ENCODE assay signal across 15 cellular contexts in the genomic region with DNA sequence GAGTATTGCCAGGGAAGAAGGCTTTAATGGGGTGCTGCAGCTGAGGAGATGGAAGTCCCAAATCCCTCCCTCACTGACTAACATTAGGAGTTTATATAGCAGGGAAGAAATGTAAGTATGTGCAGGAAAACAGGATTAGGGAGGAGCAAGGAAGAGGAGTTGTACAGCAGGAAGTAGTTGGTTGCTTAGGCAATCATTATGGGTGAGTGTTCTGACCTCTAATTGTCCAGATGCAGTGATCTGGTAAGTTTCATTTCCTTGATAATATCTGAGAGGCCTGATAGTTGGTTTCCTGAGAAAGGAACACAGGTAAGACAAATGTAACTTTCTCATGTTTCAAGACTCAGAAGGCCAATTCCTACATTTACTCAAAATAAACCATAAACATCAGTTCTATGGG.
DNase-seq lines count a peak whose midpoint lies in the region; FAIRE-seq and TF ChIP-seq lines count a peak whose summit lies in the region.
"Had no signal": no experiment of that assay in that cellular context is flagged by ENCODE, and none has a peak within 500 bp of the region (broad histone marks: within the 10 kb centered on the region; RNA-seq: fewer than 3 reads in every experiment).

No MANE protein-coding gene starts in this region.

- H3K9me2 ChIP-seq in GM23248 (ENCODE audit: insufficient read depth): no peaks in the 10 kb centered on the region

- no peak overlapping the region for H4K8ac ChIP-seq in neuronal stem cell (ENCODE audit: low read depth, low read length)

- no peak for TF ChIP-seq POLR2A in NB4 (IDR thresholded peaks at IDR 0.05; ENCODE audit: extremely low read depth, insufficient read length)

- H2AFZ ChIP-seq in GM23248 (peak overlapping the region; percentile 38), neuronal stem cell (ENCODE audit: low read length) (peak overlapping the region; percentile 33)
- H2AFZ ChIP-seq: neural progenitor cell had no signal

- H2AK5ac ChIP-seq in neuronal stem cell (ENCODE audit: low read depth, low read length): no peak overlapping the region

- no peaks in the 10 kb centered on the region for H3K79me2 ChIP-seq in GM23248 (ENCODE audit: insufficient read depth)

- FAIRE-seq in small intestine (lab: Jason Lieb, UNC): no peak
- FAIRE-seq: H1 had no signal

- DNase-seq in GM23248 (peak; percentile 9), NB4 (ENCODE audit: low read depth) (peak; percentile 9), epithelial cell of prostate (ENCODE audit: low read depth, low spot score) (peak; percentile 82), neuronal stem cell (ENCODE audit: low spot score) (no peak), small intestine (no peak), GM13976 (ENCODE audit: low spot score) (no peak), DMS114 treated with DMSO at 0.1 percent for 48 hours (lab: John Stamatoyannopoulos, UW; ENCODE audit: unreplicated experiment) (no peak), DMS153 (lab: John Stamatoyannopoulos, UW) (no peak)
- DNase-seq: activated CD4-positive, CD25-positive, alpha-beta regulatory T cell; activated CD8-positive, alpha-beta memory T cell treated with anti-CD3 and anti-CD28 coated beads, Interleukin-2, amount 50 U/mL, for 48 hours; right lobe of liver; stimulated activated CD4-positive, alpha-beta T cell treated with anti-CD3 and anti-CD28 coated beads, Interleukin-4, amount 100 ng/mL, for 24 hours had no signal

- H3K4ac ChIP-seq in neuronal stem cell (ENCODE audit: low read length): no peak overlapping the region

- H3K4me1 ChIP-seq in GM23248 (ENCODE audit: insufficient read depth) (no peaks in the 10 kb centered on the region), neuronal stem cell (ENCODE audit: control insufficient read depth in 2 of 2, insufficient read depth in 1 of 2, low read depth in 1 of 2, low read length in 2 of 2) (peaks cover 3% of the 10 kb centered on the region in 2 donors), small intestine (ENCODE audit: control insufficient read depth in 2 of 2, insufficient read depth in 1 of 2, low read depth in 1 of 2, low read length in 1 of 2) (no peaks in the 10 kb centered on the region)
- H3K4me1 ChIP-seq: neural progenitor cell, right lobe of liver, vagina had no signal

- no peak overlapping the region for H3K4me3 ChIP-seq in GM23248
- H3K4me3 ChIP-seq in NB4 (ENCODE audit: low read depth, low read length): no peak overlapping the region
- H3K4me3 ChIP-seq in neuronal stem cell (ENCODE audit: low read length in 2 of 2): no peak overlapping the region
- no peak overlapping the region for H3K4me3 ChIP-seq in small intestine (ENCODE audit: low read depth in 1 of 2, low read length in 2 of 2)
- H3K4me3 ChIP-seq: neural progenitor cell, right lobe of liver, vagina had no signal

- no peaks in the 10 kb centered on the region for H3K9me3 ChIP-seq in GM23248 (ENCODE audit: low read depth)
- H3K9me3 ChIP-seq in neuronal stem cell (replicated peaks in 1 of 2; ENCODE audit: control insufficient read depth in 2 of 2, insufficient read depth in 1 of 2, low read depth in 1 of 2, low read length in 2 of 2): no peaks in the 10 kb centered on the region
- H3K9me3 ChIP-seq in small intestine (ENCODE audit: control insufficient read depth, low read depth): no peaks in the 10 kb centered on the region
- H3K9me3 ChIP-seq: right lobe of liver, vagina had no signal

- no peak overlapping the region for H3K27ac ChIP-seq in GM23248
- H3K27ac ChIP-seq in epithelial cell of prostate: peak overlapping the region; percentile 73
- no peak overlapping the region for H3K27ac ChIP-seq in neuronal stem cell (replicated peaks; ENCODE audit: low read length)
- H3K27ac ChIP-seq in small intestine (ENCODE audit: low read depth in 1 of 2, low read length in 1 of 2): no peak overlapping the region
- H3K27ac ChIP-seq: neural progenitor cell, right lobe of liver, vagina had no signal

- H3K9ac ChIP-seq in GM23248 (no peak overlapping the region), neuronal stem cell (ENCODE audit: low read depth, low read length, poor library complexity) (no peak overlapping the region)
- H3K9ac ChIP-seq: neural progenitor cell had no signal

- H3F3A ChIP-seq in GM23248 (ENCODE audit: insufficient read depth): no peaks in the 10 kb centered on the region

- in situ Hi-C loops in GM23248 (cut with MboI) (no loop called here), GM13976 (cut with MboI; ENCODE audit: low sequenced_read_pairs, unreplicated experiment) (no loop called here)

- H3K27me3 ChIP-seq in GM23248 (replicated peaks; ENCODE audit: insufficient read depth): no peaks in the 10 kb centered on the region
- no peaks in the 10 kb centered on the region for H3K27me3 ChIP-seq in neuronal stem cell (ENCODE audit: control insufficient read depth in 3 of 3, insufficient read depth in 3 of 3, low read depth in 1 of 3, low read length in 3 of 3)
- H3K27me3 ChIP-seq in small intestine (ENCODE audit: control insufficient read depth in 2 of 2, insufficient read depth in 2 of 2, low read length in 2 of 2): no peaks in the 10 kb centered on the region
- H3K27me3 ChIP-seq: neural progenitor cell, right lobe of liver, vagina had no signal

- no peak overlapping the region for H2BK120ac ChIP-seq in neuronal stem cell (ENCODE audit: low read depth, low read length)

- no peaks in the 10 kb centered on the region for H3K79me1 ChIP-seq in neuronal stem cell (ENCODE audit: low read depth, low read length)

- H3K36me3 ChIP-seq in GM23248 (ENCODE audit: low read depth) (no peaks in the 10 kb centered on the region), neuronal stem cell (replicated peaks in 1 of 2; ENCODE audit: control insufficient read depth in 2 of 2, insufficient read depth in 2 of 2, low read length in 2 of 2) (no peaks in the 10 kb centered on the region), small intestine (ENCODE audit: control insufficient read depth in 2 of 2, insufficient read depth in 2 of 2, low read length in 2 of 2) (no peaks in the 10 kb centered on the region)
- H3K36me3 ChIP-seq: neural progenitor cell, right lobe of liver, vagina had no signal

- H2BK5ac ChIP-seq in neuronal stem cell (ENCODE audit: low read length): no peak overlapping the region

- H2BK12ac ChIP-seq in neuronal stem cell (ENCODE audit: low read length): no peak overlapping the region

- no peaks in the 10 kb centered on the region for H4K20me1 ChIP-seq in GM23248 (ENCODE audit: insufficient read depth)

- no peak overlapping the region for H2BK15ac ChIP-seq in neuronal stem cell (ENCODE audit: low read length)

- H3K4me2 ChIP-seq in GM23248 (ENCODE audit: unreplicated experiment): no peak overlapping the region
- H3K4me2 ChIP-seq in neuronal stem cell (ENCODE audit: insufficient read depth, low read length, poor library complexity, severe bottlenecking): no peak overlapping the region
- H3K4me2 ChIP-seq: neural progenitor cell had no signal

- no peak overlapping the region for H4K91ac ChIP-seq in neuronal stem cell (ENCODE audit: low read depth, low read length, poor library complexity)

- no peak overlapping the region for H3K18ac ChIP-seq in neuronal stem cell (ENCODE audit: low read length)

- TF ChIP-seq CTCF in NB4 (IDR thresholded peaks at IDR 0.05; ENCODE audit: low read depth, low read length) (no peak), GM13976 (IDR thresholded peaks at IDR 0.05; ENCODE audit: borderline replicate concordance, control extremely low read depth, extremely low read depth, insufficient read depth, missing control alignments) (no peak)

- no peak overlapping the region for H3K23ac ChIP-seq in neuronal stem cell (ENCODE audit: low read depth, low read length, poor library complexity)

- no peak overlapping the region for H3K14ac ChIP-seq in neuronal stem cell (ENCODE audit: low read length)

Comparison
In these comparisons a context has a peak if more than half of its experiments do, and no peak if none do; other contexts are left out.
1. DNase-seq: peak in GM23248 (single experiment), NB4 (single experiment) and epithelial cell of prostate (single experiment); none in neuronal stem cell (single experiment), small intestine (single experiment), GM13976 (single experiment), DMS114 treated with DMSO at 0.1 percent for 48 hours (single experiment) and DMS153 (single experiment).